In genomic region chr11:45771942-45772522, GRCh38 we compare ENCODE assay signal across 8 cellular contexts. TPM values are rescaled to one million over a fixed set of nuclear protein-coding genes. Genes with fewer than 3 reads are reported as not detected.
DNase-seq lines count a peak whose midpoint lies in the region; ATAC-seq and TF ChIP-seq lines count a peak whose summit lies in the region.

No MANE protein-coding gene starts in this region.

- H3K36me3 Mint-ChIP-seq in activated CD4-positive, alpha-beta memory T cell treated with anti-CD3 and anti-CD28 coated beads, Interleukin-2, amount 10 ng/mL, durations not matched to agents 7 days and 5 days (ENCODE audit: low read depth), result no peaks in the 10 kb centered on the region
- H3K36me3 Mint-ChIP-seq in memory B cell, result no peaks in the 10 kb centered on the region

- H3K27me3 Mint-ChIP-seq in activated CD4-positive, alpha-beta memory T cell treated with anti-CD3 and anti-CD28 coated beads, Interleukin-2, amount 10 ng/mL, durations not matched to agents 7 days and 5 days, result peaks cover 12% of the 10 kb centered on the region
- peaks cover 11% of the 10 kb centered on the region for H3K27me3 Mint-ChIP-seq in memory B cell

- H3K27ac Mint-ChIP-seq in activated CD4-positive, alpha-beta memory T cell treated with anti-CD3 and anti-CD28 coated beads, Interleukin-2, amount 10 ng/mL, durations not matched to agents 7 days and 5 days, result peak overlapping the region; percentile 17
- H3K27ac Mint-ChIP-seq in memory B cell, result peak overlapping the region; percentile 45

- POLR2A ChIA-PET in BJ (lab: Charles Lee), result no interaction called here
- POLR2A ChIA-PET in activated CD4-positive, alpha-beta memory T cell treated with anti-CD3 and anti-CD28 coated beads, Interleukin-2, amount 10 ng/mL, durations not matched to agents 7 days and 5 days (lab: Charles Lee), result interaction anchor here (1.1 to 2.0 kb wide), 5 partner anchors 30 to 74 kb away, joined by 3 to 16 read pairs (median 6); partner anchors contain the start of gene SLC35C1

- H3K36me3 ChIP-seq in BJ (ENCODE audit: control insufficient read depth, insufficient read depth, low read length), result no peaks in the 10 kb centered on the region

- ATAC-seq in HG03460 (IDR thresholded peaks at IDR 0.05; ENCODE audit: unreplicated experiment) (peak; percentile 85), memory B cell (ENCODE audit: low read depth) (peak; percentile 77)

- no peaks in the 10 kb centered on the region for H3K9me3 Mint-ChIP-seq in activated CD4-positive, alpha-beta memory T cell treated with anti-CD3 and anti-CD28 coated beads, Interleukin-2, amount 10 ng/mL, durations not matched to agents 7 days and 5 days
- H3K9me3 Mint-ChIP-seq in memory B cell, result no peaks in the 10 kb centered on the region

- peak overlapping the region; percentile 45 for H3K4me3 ChIP-seq in BJ (ENCODE audit: low read depth, low read length)

- peaks cover 3% of the 10 kb centered on the region for H3K27me3 ChIP-seq in BJ (ENCODE audit: control insufficient read depth, insufficient read depth, low read length)

- CTCF ChIA-PET in BJ (lab: Yijun Ruan, JAX), result interaction anchor here (0.6 to 2.6 kb wide), 61 partner anchors 8 to 661 kb away, joined by 3 to 67 read pairs (median 4); partner anchors contain the start of genes CHST1 and CRY2
- CTCF ChIA-PET in activated CD4-positive, alpha-beta memory T cell treated with anti-CD3 and anti-CD28 coated beads, Interleukin-2, amount 10 ng/mL, durations not matched to agents 7 days and 5 days (lab: Charles Lee), result interaction anchor here (0.6 to 3.0 kb wide), 75 partner anchors 9 to 1213 kb away, joined by 3 to 30 read pairs (median 4); partner anchors contain the start of genes CRY2 and SLC35C1

- DNase-seq in BJ (ENCODE audit: low read depth) (no peak), GM19240 (ENCODE audit: insufficient read length, low spot score) (peak; percentile 89), NCI-H748 (lab: John Stamatoyannopoulos, UW; ENCODE audit: unreplicated experiment) (peak; percentile 82), memory B cell (ENCODE audit: low spot score in 2 of 2) (peak; percentile 72 to 74)
- DNase-seq in activated CD4-positive, alpha-beta memory T cell treated with anti-CD3 and anti-CD28 coated beads, Interleukin-2, amount 10 ng/mL, durations not matched to agents 7 days and 5 days, result peak; percentile 84
- DNase-seq in effector CD4-positive, alpha-beta T cell, result peak; percentile 73
- peak; percentile 77 to 86 (median 82) for DNase-seq in stimulated activated CD4-positive, alpha-beta T cell treated with anti-CD3 and anti-CD28 coated beads, TNF-alpha, amount 100 ng/mL, for 48 hours (ENCODE audit: low read depth in 3 of 3)

- peaks cover 24% of the 10 kb centered on the region for H3K4me1 Mint-ChIP-seq in activated CD4-positive, alpha-beta memory T cell treated with anti-CD3 and anti-CD28 coated beads, Interleukin-2, amount 10 ng/mL, durations not matched to agents 7 days and 5 days
- peaks cover 8% of the 10 kb centered on the region for H3K4me1 Mint-ChIP-seq in memory B cell

- TF ChIP-seq CTCF in BJ (IDR thresholded peaks at IDR 0.05; ENCODE audit: insufficient read depth, low read depth, low read length), result peak; percentile 96

- H3K4me3 Mint-ChIP-seq in activated CD4-positive, alpha-beta memory T cell treated with anti-CD3 and anti-CD28 coated beads, Interleukin-2, amount 10 ng/mL, durations not matched to agents 7 days and 5 days, result peak overlapping the region; percentile 77
- peak overlapping the region; percentile 88 for H3K4me3 Mint-ChIP-seq in memory B cell

RNA-seq across cellular contexts. Expression of gene SLC35C1, which starts 32.9 kb away (rescaled TPM):
- polyA plus RNA-seq in BJ (2011; rRNA removed), result 7.0 and 14.6 TPM in 2 replicates
- polyA minus RNA-seq in BJ (2011; rRNA and poly(A)+ RNA removed), result 14.4 and 15.3 TPM in 2 replicates
- 10 to 100 TPM; 15.0 to 17.5 TPM for total RNA-seq in activated CD4-positive, alpha-beta memory T cell treated with anti-CD3 and anti-CD28 coated beads, Interleukin-2, amount 10 ng/mL, durations not matched to agents 7 days and 5 days
